Comparison of ENCODE assay signal across 23 cellular contexts in genomic region chr9:98263080-98263479, GRCh38.
"Had no signal": no experiment of that assay in that cellular context is flagged by ENCODE, and none has a peak within 500 bp of the region (broad histone marks: within the 10 kb centered on the region; RNA-seq: fewer than 3 reads in every experiment).

No MANE protein-coding gene starts in this region.

- H3K4me2 ChIP-seq: hepatocyte, neural progenitor cell, smooth muscle cell had no signal

- H3K4me3 Mint-ChIP-seq: activated naive CD4-positive, alpha-beta T cell treated with anti-CD3 and anti-CD28 coated beads, Interleukin-2, amount 10 ng/mL, durations not matched to agents 7 days and 5 days; activated T-cell treated with anti-CD3 and anti-CD28 coated beads, Interleukin-2, amount 50 U/mL, for 24 hours; effector memory CD8-positive, alpha-beta T cell; mesothelial cell of epicardium; natural killer cell; neural progenitor cell; stimulated activated memory B cell treated with anti-CD40 and anti-IgM and Interleukin-4, amounts not matched to agents 10 μg/mL and 1 μg/mL and 100 μg/mL, for 72 hours; stimulated activated naive CD8-positive, alpha-beta T cell treated with anti-CD3 and anti-CD28 coated beads, Interleukin-15, amount 100 ng/mL, for 72 hours; T-helper 1 cell treated with Interleukin-12 subunit alpha and Interleukin-12 subunit beta and Interleukin-4 antibody, amounts not matched to agents 30 μg/mL and 1 μg/mL, for 36 hours; type B pancreatic cell had no signal

- H3K4me1 ChIP-seq: esophagus muscularis mucosa, gastrocnemius medialis, parathyroid adenoma, psoas muscle, sigmoid colon, uterus had no signal

- H3K9ac ChIP-seq: neural progenitor cell, parathyroid adenoma had no signal

- H3K9me3 Mint-ChIP-seq: activated naive CD4-positive, alpha-beta T cell treated with anti-CD3 and anti-CD28 coated beads, Interleukin-2, amount 10 ng/mL, durations not matched to agents 7 days and 5 days; activated T-cell treated with anti-CD3 and anti-CD28 coated beads, Interleukin-2, amount 50 U/mL, for 24 hours; effector memory CD8-positive, alpha-beta T cell; mesothelial cell of epicardium; natural killer cell; neural progenitor cell; stimulated activated memory B cell treated with anti-CD40 and anti-IgM and Interleukin-4, amounts not matched to agents 10 μg/mL and 1 μg/mL and 100 μg/mL, for 72 hours; stimulated activated naive CD8-positive, alpha-beta T cell treated with anti-CD3 and anti-CD28 coated beads, Interleukin-15, amount 100 ng/mL, for 72 hours; T-helper 1 cell treated with Interleukin-12 subunit alpha and Interleukin-12 subunit beta and Interleukin-4 antibody, amounts not matched to agents 30 μg/mL and 1 μg/mL, for 36 hours; type B pancreatic cell had no signal

- H3K36me3 ChIP-seq: brain microvascular endothelial cell, esophagus muscularis mucosa, gastrocnemius medialis, neural progenitor cell, sigmoid colon, uterus had no signal

- H3K27me3 ChIP-seq: brain microvascular endothelial cell, dorsolateral prefrontal cortex, esophagus muscularis mucosa, hepatocyte, neural progenitor cell, uterus had no signal

- H3K4me1 Mint-ChIP-seq: mesothelial cell of epicardium; natural killer cell; stimulated activated memory B cell treated with anti-CD40 and anti-IgM and Interleukin-4, amounts not matched to agents 10 μg/mL and 1 μg/mL and 100 μg/mL, for 72 hours; stimulated activated naive CD8-positive, alpha-beta T cell treated with anti-CD3 and anti-CD28 coated beads, Interleukin-15, amount 100 ng/mL, for 72 hours had no signal

- H3K36me3 Mint-ChIP-seq: activated naive CD4-positive, alpha-beta T cell treated with anti-CD3 and anti-CD28 coated beads, Interleukin-2, amount 10 ng/mL, durations not matched to agents 7 days and 5 days; mesothelial cell of epicardium; natural killer cell; neural progenitor cell; stimulated activated memory B cell treated with anti-CD40 and anti-IgM and Interleukin-4, amounts not matched to agents 10 μg/mL and 1 μg/mL and 100 μg/mL, for 72 hours; type B pancreatic cell had no signal

- DNase-seq: activated gamma-delta T cell had no signal

- H3K27ac Mint-ChIP-seq: activated naive CD4-positive, alpha-beta T cell treated with anti-CD3 and anti-CD28 coated beads, Interleukin-2, amount 10 ng/mL, durations not matched to agents 7 days and 5 days; activated T-cell treated with anti-CD3 and anti-CD28 coated beads, Interleukin-2, amount 50 U/mL, for 24 hours; effector memory CD8-positive, alpha-beta T cell; mesothelial cell of epicardium; natural killer cell; neural progenitor cell; stimulated activated memory B cell treated with anti-CD40 and anti-IgM and Interleukin-4, amounts not matched to agents 10 μg/mL and 1 μg/mL and 100 μg/mL, for 72 hours; stimulated activated naive CD8-positive, alpha-beta T cell treated with anti-CD3 and anti-CD28 coated beads, Interleukin-15, amount 100 ng/mL, for 72 hours; T-helper 1 cell treated with Interleukin-12 subunit alpha and Interleukin-12 subunit beta and Interleukin-4 antibody, amounts not matched to agents 30 μg/mL and 1 μg/mL, for 36 hours; type B pancreatic cell had no signal

- H2AFZ ChIP-seq: hepatocyte, neural progenitor cell, parathyroid adenoma had no signal

- H3K79me2 ChIP-seq: hepatocyte, parathyroid adenoma had no signal

- H3K4me3 ChIP-seq: coronary artery, dorsolateral prefrontal cortex, esophagus muscularis mucosa, gastrocnemius medialis, hepatocyte, neural progenitor cell, psoas muscle, sigmoid colon, smooth muscle cell, uterus had no signal

- H3K9me3 ChIP-seq: esophagus muscularis mucosa, gastrocnemius medialis, psoas muscle, sigmoid colon, uterus had no signal

- H3K27me3 Mint-ChIP-seq: activated T-cell treated with anti-CD3 and anti-CD28 coated beads, Interleukin-2, amount 50 U/mL, for 24 hours; stimulated activated naive CD8-positive, alpha-beta T cell treated with anti-CD3 and anti-CD28 coated beads, Interleukin-15, amount 100 ng/mL, for 72 hours had no signal

- H3K27ac ChIP-seq: brain microvascular endothelial cell, coronary artery, dorsolateral prefrontal cortex, esophagus muscularis mucosa, gastrocnemius medialis, hepatocyte, neural progenitor cell, parathyroid adenoma, psoas muscle, sigmoid colon, uterus, VCaP had no signal
